ENCODE assay signal across 8 cellular contexts in the genomic region with DNA sequence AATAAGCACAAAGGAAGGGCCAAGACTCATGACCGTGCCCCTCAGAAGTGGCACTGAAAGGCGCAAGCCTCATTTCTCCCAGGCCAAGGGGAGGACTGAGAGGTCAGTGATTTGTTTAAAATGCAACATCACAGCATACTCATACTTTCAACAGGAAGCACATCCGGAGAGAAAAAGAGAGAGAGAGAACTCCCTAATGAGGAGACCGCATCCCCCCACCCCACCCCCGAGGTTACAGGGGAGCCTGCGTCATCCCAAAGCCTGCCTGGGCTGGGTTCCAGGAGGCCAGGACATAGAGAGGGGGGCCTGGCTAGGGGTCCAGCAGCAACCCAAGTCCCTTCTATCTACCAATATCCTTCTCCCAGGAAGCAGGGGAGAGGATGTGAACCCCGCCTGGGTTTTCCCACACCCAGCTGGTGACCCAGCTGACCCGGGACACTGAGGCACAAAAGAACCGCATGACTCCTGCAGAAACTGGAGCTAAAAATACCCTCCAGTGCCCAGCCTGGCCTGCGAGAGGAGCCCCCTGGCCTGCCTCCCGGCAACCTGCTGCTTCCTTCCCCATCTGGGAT. TPM values are rescaled to one million over a fixed set of nuclear protein-coding genes. Genes with fewer than 3 reads are reported as not detected.
A peak's percentile ranks its signal among the peaks of the same experiment; 100 is the strongest.
DNase-seq lines count a peak whose midpoint lies in the region; ATAC-seq and TF ChIP-seq lines count a peak whose summit lies in the region.

No MANE protein-coding gene starts in this region.

- TF ChIP-seq POLR2A in upper lobe of left lung (IDR thresholded peaks at IDR 0.05): no peak

- peak overlapping the region; percentile 96 for H3K27ac ChIP-seq in lower lobe of right lung
- H3K27ac ChIP-seq in upper lobe of left lung: peak overlapping the region; percentile 94 to 99 (median 97)

- ATAC-seq in lower lobe of right lung: no peak
- no peak for ATAC-seq in upper lobe of left lung (ENCODE audit: low FRiP score in 2 of 2)
- no peak for ATAC-seq in GM21825 (IDR thresholded peaks at IDR 0.05; ENCODE audit: unreplicated experiment)
- ATAC-seq in GM18873 (IDR thresholded peaks at IDR 0.05; ENCODE audit: low FRiP score, unreplicated experiment): no peak

- TF ChIP-seq CTCF in cardiac fibroblast (IDR thresholded peaks at IDR 0.05; ENCODE audit: low read depth, low read length): no peak
- no peak for TF ChIP-seq CTCF in lower lobe of right lung (IDR thresholded peaks at IDR 0.05)
- no peak for TF ChIP-seq CTCF in upper lobe of left lung (IDR thresholded peaks at IDR 0.05)

- H3K9me3 ChIP-seq in lower lobe of right lung (no peaks in the 10 kb centered on the region), upper lobe of left lung (no peaks in the 10 kb centered on the region)

- peak in 2 of 4 donors; percentile 2 to 7 for TF ChIP-seq EP300 in upper lobe of left lung (IDR thresholded peaks at IDR 0.05)

- peaks cover 40% of the 10 kb centered on the region for H3K36me3 ChIP-seq in lower lobe of right lung
- peaks cover 0 to 25% (median 2%) of the 10 kb centered on the region in 4 donors for H3K36me3 ChIP-seq in upper lobe of left lung

- peaks cover 81% of the 10 kb centered on the region for H3K4me1 ChIP-seq in lower lobe of right lung
- peaks cover 69 to 81% (median 73%) of the 10 kb centered on the region in 4 donors for H3K4me1 ChIP-seq in upper lobe of left lung

- intact Hi-C loops in lower lobe of right lung (cut with DNase I): no loop called here

- H3K27me3 ChIP-seq in lower lobe of right lung (ENCODE audit: low read depth) (no peaks in the 10 kb centered on the region), upper lobe of left lung (no peaks in the 10 kb centered on the region)

- peak overlapping the region; percentile 12 to 82 for H3K4me3 ChIP-seq in cardiac fibroblast (replicated peaks in 1 of 2; ENCODE audit: low read depth in 2 of 2, low read length in 2 of 2)
- H3K4me3 ChIP-seq in lower lobe of right lung: peak overlapping the region; percentile 69
- peak overlapping the region in 2 of 4 donors; percentile 65 to 66 for H3K4me3 ChIP-seq in upper lobe of left lung

- 28 to 35% methylated on average over 7 to 11 of the region's 11 CpGs for WGBS in upper lobe of left lung, 2 donors

- in situ Hi-C loops in ACHN (cut with HindIII; ENCODE audit: low pct_ligation_motif_present, low pct_unique_long_range_greater_than_20kb, low sequenced_read_pairs): no loop called here

- DNase-seq in ACHN (peak; percentile 79), M059J (ENCODE audit: low read depth) (peak; percentile 92), cardiac fibroblast (ENCODE audit: low read depth in 2 of 2) (peak; percentile 90 to 96), lower lobe of right lung (peak; percentile 62), upper lobe of left lung (no peak), Ammon's horn (ENCODE audit: low spot score) (no peak)

RNA-seq across cellular contexts. Expression of a gene that starts 3.8 kb away (rescaled TPM):
- total RNA-seq in M059J (2014; rRNA removed; shearing (Covaris generic)): 67.0 and 99.4 TPM in 2 replicates
- total RNA-seq in lower lobe of right lung (126 TPM), upper lobe of left lung (100 to 1,000 TPM in 5 of 6 donors, 10 to 100 TPM in 1; 94.1 to 345 (median 123) TPM)

RNA-seq across cellular contexts. Expression of a gene that starts 40.7 kb away (rescaled TPM):
- 51.0 and 90.7 TPM in 2 replicates for total RNA-seq in M059J (2014; rRNA removed; shearing (Covaris generic))
- 77.7 TPM for total RNA-seq in lower lobe of right lung
- 100 to 1,000 TPM in 1 of 6 donors, 10 to 100 TPM in 5; 47.5 to 141 (median 72.1) TPM for total RNA-seq in upper lobe of left lung

Comparison
In these comparisons a context has a peak if more than half of its experiments do, and no peak if none do; other contexts are left out.
1. DNase-seq: peak in ACHN (single experiment), M059J (single experiment), cardiac fibroblast (2 of 2) and lower lobe of right lung (single experiment); none in upper lobe of left lung (0 of 2) and Ammon's horn (single experiment).